13 cellular contexts compared by ENCODE assay signal in the genomic region with DNA sequence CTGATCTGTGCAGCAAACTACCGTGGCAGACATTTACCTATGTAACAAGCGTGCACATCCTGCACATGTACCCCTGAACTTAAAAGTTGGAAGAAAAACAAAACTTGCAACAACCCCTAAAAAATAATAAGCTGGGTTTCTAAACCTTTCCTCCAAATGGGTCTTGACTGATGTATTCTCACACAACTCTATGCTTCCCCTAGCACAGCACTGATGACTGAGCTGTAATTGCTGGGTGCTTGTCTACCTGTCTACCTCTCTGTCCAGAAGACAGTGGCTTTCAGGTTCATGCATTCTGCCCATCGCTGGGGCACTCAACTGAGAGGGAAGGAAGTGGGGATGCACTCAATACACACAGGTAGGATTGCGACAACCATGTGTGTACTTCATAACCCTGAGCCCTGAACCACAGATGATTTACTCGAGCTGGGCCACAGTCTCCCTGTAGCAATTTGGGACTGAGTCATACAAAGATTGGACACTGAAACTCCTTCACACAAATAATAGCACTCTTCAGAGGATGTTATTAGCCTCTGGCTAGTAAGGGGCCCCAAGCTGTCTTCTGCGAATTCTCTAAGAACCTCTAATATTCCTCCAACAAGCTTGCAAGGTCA. TPM values are rescaled to one million over a fixed set of nuclear protein-coding genes. Genes with fewer than 3 reads are reported as not detected.
A peak's percentile ranks its signal among the peaks of the same experiment; 100 is the strongest.
DNase-seq lines count a peak whose midpoint lies in the region; ATAC-seq, FAIRE-seq and TF ChIP-seq lines count a peak whose summit lies in the region.
"Had no signal": no experiment of that assay in that cellular context is flagged by ENCODE, and none has a peak within 500 bp of the region (broad histone marks: within the 10 kb centered on the region; RNA-seq: fewer than 3 reads in every experiment).

No MANE protein-coding gene starts in this region.

- no peaks in the 10 kb centered on the region; a peak in 1 of 4 replicates for H3K27me3 ChIP-seq in GM12878 (replicated peaks in 1 of 2; ENCODE audit: control insufficient read depth in 2 of 2, insufficient read depth in 2 of 2, low read length in 1 of 2)
- H3K27me3 ChIP-seq: heart right ventricle had no signal

- in situ Hi-C loops in GM12878 (cut with MboI): no loop called here

- CTCF ChIA-PET in GM12878 (lab: Yijun Ruan, JAX): interaction anchor here (1.2 to 1.5 kb wide), 2 partner anchors 21 to 46 kb away, joined by 3 to 4 read pairs; no protein-coding TSS in a partner anchor

- H3K9ac ChIP-seq in GM12878 (ENCODE audit: control insufficient read depth, insufficient read depth, low read length): no peak overlapping the region

- WGBS in GM12878 (ENCODE audit: insufficient coverage, insufficient replicate concordance, low lambda C conversion rate, missing lambda C conversion rate): 42% methylated on average over 6 of the region's 6 CpGs

- peaks cover 11% of the 10 kb centered on the region for H3K4me1 ChIP-seq in GM12878 (ENCODE audit: control insufficient read depth, insufficient read depth, low read length)
- H3K4me1 ChIP-seq: HAP-1 had no signal

- DNase-seq in AG20443 (ENCODE audit: low spot score) (peak; percentile 27), GM12878 (ENCODE audit: low read depth, low spot score) (no peak), NCI-H2171 treated with DMSO at 0.1 percent for 48 hours (lab: John Stamatoyannopoulos, UW) (no peak), pons (ENCODE audit: low spot score) (no peak), HuH-7.5 (ENCODE audit: low spot score) (no peak)
- DNase-seq: amygdala, heart right ventricle, NCI-H1694 treated with DMSO at 0.1 percent for 48 hours, psoas muscle had no signal

- H3K4me2 ChIP-seq in GM12878 (ENCODE audit: control insufficient read depth, insufficient read depth): 0 out of 2 replicates have a peak overlapping the region, but pooled peaks have one; percentile 7

- TF ChIP-seq RAD21 in GM12878 (IDR thresholded peaks at IDR 0.05; ENCODE audit: insufficient read depth, low read depth, low read length): no peak

- H3K27ac ChIP-seq in GM12878 (ENCODE audit: control insufficient read depth, insufficient read depth): no peak overlapping the region
- H3K27ac ChIP-seq: psoas muscle had no signal

- H3K79me2 ChIP-seq in GM12878 (ENCODE audit: control insufficient read depth, insufficient read depth, low read length): no peaks in the 10 kb centered on the region

- peak; percentile 47 for ATAC-seq in GM19463 (IDR thresholded peaks at IDR 0.05; ENCODE audit: unreplicated experiment)
- peak; percentile 52 for ATAC-seq in HG03342 (IDR thresholded peaks at IDR 0.05; ENCODE audit: unreplicated experiment)
- peak; percentile 55 for ATAC-seq in GM12878
- no peak for ATAC-seq in GM21447 (IDR thresholded peaks at IDR 0.05; ENCODE audit: unreplicated experiment)
- ATAC-seq: psoas muscle had no signal

- POLR2A ChIA-PET in GM12878 (lab: Charles Lee): interaction anchor here (0.9 kb wide), 1 partner anchor 15 kb away, joined by 3 read pairs; no protein-coding TSS in a partner anchor

- no peaks in the 10 kb centered on the region for H3K9me3 ChIP-seq in GM12878 (replicated peaks; ENCODE audit: control insufficient read depth, insufficient read depth, low read length)
- H3K9me3 ChIP-seq: HAP-1, heart right ventricle, psoas muscle had no signal

- no peak for TF ChIP-seq POLR2A in GM12878 (IDR thresholded peaks at IDR 0.05; ENCODE audit: low read depth, low read length)

- SMC1A ChIA-PET in GM12878 (lab: Charles Lee; ENCODE audit: uncharacterized antibody, unreplicated experiment): interaction anchor here (0.6 kb wide), 1 partner anchor 457 kb away, joined by 3 read pairs; no protein-coding TSS in a partner anchor

- H3K4me3 ChIP-seq in GM12878: no peak overlapping the region
- H3K4me3 ChIP-seq: HAP-1, heart right ventricle, psoas muscle had no signal

- no peak for TF ChIP-seq EP300 in GM12878 (IDR thresholded peaks at IDR 0.05; ENCODE audit: borderline replicate concordance in 1 of 2, control insufficient read depth in 1 of 2, low read depth in 2 of 2, low read length in 2 of 2)

- H3K36me3 ChIP-seq in GM12878 (ENCODE audit: control insufficient read depth in 2 of 2, insufficient read depth in 2 of 2, low read length in 1 of 2): no peaks in the 10 kb centered on the region
- H3K36me3 ChIP-seq: HAP-1, heart right ventricle had no signal

- no peak for FAIRE-seq in GM12878 (lab: Jason Lieb, UNC)

- RAD21 ChIA-PET in GM12878 (lab: Charles Lee; ENCODE audit: unreplicated experiment): no interaction called here

- peak overlapping the region; percentile 34; the same call in 1 of the 2 replicates for H2AFZ ChIP-seq in GM12878 (ENCODE audit: control insufficient read depth, low read depth, low read length)

- no peaks in the 10 kb centered on the region for H4K20me1 ChIP-seq in GM12878 (ENCODE audit: control insufficient read depth, insufficient read depth)

- TF ChIP-seq CTCF in GM12878 (IDR thresholded peaks at IDR 0.05 in 2 of 3, conservative IDR thresholded peaks at IDR 0.05 in 1 of 3; ENCODE audit: control insufficient read depth in 2 of 3, extremely low read depth in 1 of 3, insufficient read depth in 1 of 3, low read depth in 3 of 3, low read length in 3 of 3): no peak

- no TSS peak for BruUV-seq in GM12878 (replicated peaks; lab: Mats Ljungman, UMichigan)

- intact Hi-C loops in GM12878 (cut with micrococcal nuclease; ENCODE audit: unreplicated experiment): no loop called here

TF ChIP-seq in GM12878, 131 proteins besides CTCF, POLR2A, EP300 and RAD21 (continues in another document):
- TF ChIP-seq, protein P1, sequence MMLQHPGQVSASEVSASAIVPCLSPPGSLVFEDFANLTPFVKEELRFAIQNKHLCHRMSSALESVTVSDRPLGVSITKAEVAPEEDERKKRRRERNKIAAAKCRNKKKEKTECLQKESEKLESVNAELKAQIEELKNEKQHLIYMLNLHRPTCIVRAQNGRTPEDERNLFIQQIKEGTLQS (IDR thresholded peaks at IDR 0.05; ENCODE audit: borderline replicate concordance, extremely low read depth, low read depth, low read length): no peak
- no peak for TF ChIP-seq CBX3 (IDR thresholded peaks at IDR 0.05; ENCODE audit: borderline replicate concordance, low read depth)
- no peak for TF ChIP-seq HDAC2 (IDR thresholded peaks at IDR 0.05)
- TF ChIP-seq EED (IDR thresholded peaks at IDR 0.05; ENCODE audit: low read depth): no peak
- TF ChIP-seq MXI1 (IDR thresholded peaks at IDR 0.05; ENCODE audit: low read depth, low read length): no peak
- TF ChIP-seq DPF2 (IDR thresholded peaks at IDR 0.05): no peak
- TF ChIP-seq, protein P2, sequence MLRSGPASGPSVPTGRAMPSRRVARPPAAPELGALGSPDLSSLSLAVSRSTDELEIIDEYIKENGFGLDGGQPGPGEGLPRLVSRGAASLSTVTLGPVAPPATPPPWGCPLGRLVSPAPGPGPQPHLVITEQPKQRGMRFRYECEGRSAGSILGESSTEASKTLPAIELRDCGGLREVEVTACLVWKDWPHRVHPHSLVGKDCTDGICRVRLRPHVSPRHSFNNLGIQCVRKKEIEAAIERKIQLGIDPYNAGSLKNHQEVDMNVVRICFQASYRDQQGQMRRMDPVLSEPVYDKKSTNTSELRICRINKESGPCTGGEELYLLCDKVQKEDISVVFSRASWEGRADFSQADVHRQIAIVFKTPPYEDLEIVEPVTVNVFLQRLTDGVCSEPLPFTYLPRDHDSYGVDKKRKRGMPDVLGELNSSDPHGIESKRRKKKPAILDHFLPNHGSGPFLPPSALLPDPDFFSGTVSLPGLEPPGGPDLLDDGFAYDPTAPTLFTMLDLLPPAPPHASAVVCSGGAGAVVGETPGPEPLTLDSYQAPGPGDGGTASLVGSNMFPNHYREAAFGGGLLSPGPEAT (IDR thresholded peaks at IDR 0.05; ENCODE audit: low read depth): no peak
- TF ChIP-seq SIN3A (IDR thresholded peaks at IDR 0.05; ENCODE audit: low read depth, low read length): no peak
- no peak for TF ChIP-seq MYB (IDR thresholded peaks at IDR 0.05; ENCODE audit: borderline replicate concordance, low read depth, low read length)
- TF ChIP-seq YY1 (IDR thresholded peaks at IDR 0.05; ENCODE audit: low read depth, low read length): no peak
- TF ChIP-seq, protein P3, sequence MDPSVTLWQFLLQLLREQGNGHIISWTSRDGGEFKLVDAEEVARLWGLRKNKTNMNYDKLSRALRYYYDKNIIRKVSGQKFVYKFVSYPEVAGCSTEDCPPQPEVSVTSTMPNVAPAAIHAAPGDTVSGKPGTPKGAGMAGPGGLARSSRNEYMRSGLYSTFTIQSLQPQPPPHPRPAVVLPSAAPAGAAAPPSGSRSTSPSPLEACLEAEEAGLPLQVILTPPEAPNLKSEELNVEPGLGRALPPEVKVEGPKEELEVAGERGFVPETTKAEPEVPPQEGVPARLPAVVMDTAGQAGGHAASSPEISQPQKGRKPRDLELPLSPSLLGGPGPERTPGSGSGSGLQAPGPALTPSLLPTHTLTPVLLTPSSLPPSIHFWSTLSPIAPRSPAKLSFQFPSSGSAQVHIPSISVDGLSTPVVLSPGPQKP (IDR thresholded peaks at IDR 0.05; ENCODE audit: low read depth, low read length): no peak
- no peak for TF ChIP-seq STAT3 (IDR thresholded peaks at IDR 0.05; ENCODE audit: low read depth, low read length)
- TF ChIP-seq SP1 (IDR thresholded peaks at IDR 0.05; ENCODE audit: low read depth, low read length): no peak

RNA-seq across cellular contexts. Expression of a gene that starts 44.8 kb away (rescaled TPM):
- 460 and 483 TPM in 2 replicates for total RNA-seq in GM12878 (2013; cell fraction: nucleolus; rRNA removed)
- 209 and 233 TPM in 2 replicates for total RNA-seq in GM12878 (2014; rRNA removed)
- total RNA-seq in GM12878 (2014; rRNA removed; fragmentation: Illumina TruSeq; extraction: Trizol): 246 and 252 TPM in 2 replicates
- total RNA-seq in GM12878 (2021): 237 and 245 TPM in 2 replicates
- 46.2 TPM for polyA plus RNA-seq in GM12878 (2011; ENCODE audit: low read depth)
- polyA plus RNA-seq in GM12878 (2011; rRNA removed): 224 and 327 TPM in 2 replicates
- 73.4 and 76.0 TPM in 2 replicates for polyA plus RNA-seq in GM12878 (2011; cell fraction: cytosol; rRNA removed)
- 95.8 and 126 TPM in 2 replicates for polyA plus RNA-seq in GM12878 (2011; cell fraction: nucleus; rRNA removed)
- 81.6 and 82.1 TPM in 2 replicates for polyA plus RNA-seq in GM12878 (2012)
- 200 and 227 TPM in 2 replicates for polyA plus RNA-seq in GM12878 (2014; fragmentation: Illumina TruSeq; extraction: Trizol)
- polyA plus RNA-seq in GM12878 (2014; fragmentation: Nextera tagmentation; extraction: Ambion mirVana): 10 to 100 TPM; 79.8 to 88.3 TPM
- polyA plus RNA-seq in GM12878 (2014; rRNA removed): 104 and 112 TPM in 2 replicates
- polyA plus RNA-seq in GM12878 (2016; fragmentation: Nextera tagmentation; extraction: Ambion mirVana): 100 to 1,000 TPM; 154 to 158 TPM
- 120 and 166 TPM in 2 replicates for polyA minus RNA-seq in GM12878 (2011; rRNA and poly(A)+ RNA removed)
- 114 and 121 TPM in 2 replicates for polyA minus RNA-seq in GM12878 (2011; cell fraction: cytosol; rRNA and poly(A)+ RNA removed)
- polyA minus RNA-seq in GM12878 (2011; cell fraction: nucleus; rRNA and poly(A)+ RNA removed): 105 and 176 TPM in 2 replicates
